Comparison of ENCODE assay signal across 1 cellular context in the genomic region with DNA sequence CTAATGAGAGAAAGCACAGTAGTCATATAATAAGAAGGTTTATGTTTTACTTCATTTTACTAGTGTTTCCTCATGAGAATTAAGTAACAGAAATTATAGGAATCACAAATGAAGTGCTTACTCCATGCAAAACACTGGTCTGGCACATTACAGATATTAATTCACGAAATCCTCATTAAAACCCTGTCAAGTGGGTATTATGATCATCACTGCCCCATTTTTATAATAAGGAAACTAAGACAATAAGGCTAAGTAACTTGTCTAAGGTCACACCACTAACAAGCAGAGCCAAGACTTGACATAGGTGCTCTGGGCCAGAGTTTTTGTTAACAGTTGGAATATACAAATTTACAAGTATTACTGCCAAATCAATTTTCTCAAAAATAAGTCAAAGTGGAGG.
TF ChIP-seq lines count a peak whose summit lies in the region.

No MANE protein-coding gene starts in this region.

TF ChIP-seq in endothelial cell of umbilical vein, 7 proteins besides CTCF, POLR2A, EP300 and RAD21 (continued from another document):
- TF ChIP-seq JUN (IDR thresholded peaks at IDR 0.05; ENCODE audit: borderline replicate concordance, insufficient read depth, insufficient read length, low read depth): no peak
